ENCODE assay signal across 11 cellular contexts in the genomic region with DNA sequence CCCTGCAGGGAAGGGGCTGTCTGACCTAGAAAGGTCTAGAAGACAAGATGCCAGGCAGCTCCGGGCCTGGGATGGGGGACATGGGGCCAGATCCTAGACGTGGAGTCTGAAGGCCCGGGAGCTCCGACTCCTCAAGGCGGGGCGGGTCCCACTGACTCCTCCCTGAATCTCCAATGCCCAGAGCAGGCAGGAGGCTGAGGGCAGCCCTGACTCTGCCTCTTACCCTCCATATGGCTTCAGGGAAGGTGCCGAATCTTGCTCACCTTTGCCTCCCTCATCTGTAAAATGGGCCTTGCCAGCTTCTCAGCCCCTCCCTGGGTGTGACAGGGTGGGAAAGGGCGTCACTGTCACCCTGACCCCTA. TPM values are rescaled to one million over a fixed set of nuclear protein-coding genes. Genes with fewer than 3 reads are reported as not detected.
A peak's percentile ranks its signal among the peaks of the same experiment; 100 is the strongest.
DNase-seq lines count a peak whose midpoint lies in the region; ATAC-seq and TF ChIP-seq lines count a peak whose summit lies in the region.
"Had no signal": no experiment of that assay in that cellular context is flagged by ENCODE, and none has a peak within 500 bp of the region (broad histone marks: within the 10 kb centered on the region; RNA-seq: fewer than 3 reads in every experiment).

No MANE protein-coding gene starts in this region.

- peaks cover 21% of the 10 kb centered on the region for H3K4me1 ChIP-seq in A673 (ENCODE audit: insufficient read depth, low read length, poor library complexity, severe bottlenecking)

- H3K9me3 Mint-ChIP-seq in osteocyte (ENCODE audit: unreplicated experiment) (no peaks in the 10 kb centered on the region), endothelial cell (ENCODE audit: unreplicated experiment) (no peaks in the 10 kb centered on the region)

- peak overlapping the region; percentile 87 for H3K27ac Mint-ChIP-seq in osteocyte (ENCODE audit: unreplicated experiment)
- no peak overlapping the region for H3K27ac Mint-ChIP-seq in endothelial cell (ENCODE audit: unreplicated experiment)

- H3K27me3 Mint-ChIP-seq in osteocyte (ENCODE audit: unreplicated experiment) = no peaks in the 10 kb centered on the region
- peaks cover 16% of the 10 kb centered on the region for H3K27me3 Mint-ChIP-seq in endothelial cell (ENCODE audit: unreplicated experiment)

- DNase-seq in A673 (ENCODE audit: low spot score) (peak; percentile 55), M059J (ENCODE audit: low read depth) (peak; percentile 40), fibroblast of mammary gland (ENCODE audit: low read depth) (peak; percentile 58), osteocyte (ENCODE audit: extremely low spot score, unreplicated experiment) (no peak), NCI-H2107 treated with DMSO at 0.1 percent for 48 hours (lab: John Stamatoyannopoulos, UW; ENCODE audit: unreplicated experiment) (no peak), endothelial cell (ENCODE audit: low spot score) (no peak), NCI-H146 treated with DMSO at 0.1 percent for 48 hours (lab: John Stamatoyannopoulos, UW; ENCODE audit: unreplicated experiment) (no peak)
- DNase-seq: activated CD8-positive, alpha-beta memory T cell treated with anti-CD3 and anti-CD28 coated beads, Interleukin-2, amount 50 U/mL, for 48 hours; amygdala; NCI-H345 had no signal

- peak overlapping the region; percentile 10 for H3K27ac ChIP-seq in A673 (ENCODE audit: low read depth, low read length, poor library complexity, severe bottlenecking)

- POLR2A ChIA-PET in A673 (lab: Charles Lee; ENCODE audit: low non-redundant PET) = no interaction called here

- H3K36me3 ChIP-seq in A673 (ENCODE audit: insufficient read depth, low read length, poor library complexity, severe bottlenecking) = no peaks in the 10 kb centered on the region

- no peak for ATAC-seq in GM19397 (IDR thresholded peaks at IDR 0.05; ENCODE audit: unreplicated experiment)

- CTCF ChIA-PET in A673 (lab: Charles Lee) = no interaction called here

- no peak for TF ChIP-seq CTCF in A673 (conservative IDR thresholded peaks at IDR 0.05; ENCODE audit: low read depth, low read length)
- TF ChIP-seq CTCF in fibroblast of mammary gland (conservative IDR thresholded peaks at IDR 0.05; ENCODE audit: control insufficient read depth, insufficient read depth, low read depth, low read length) = no peak
- TF ChIP-seq CTCF in osteocyte (IDR thresholded peaks at IDR 0.05) = no peak
- TF ChIP-seq CTCF in endothelial cell (IDR thresholded peaks at IDR 0.05; ENCODE audit: unreplicated experiment) = no peak

- intact Hi-C loops in A673 (cut with micrococcal nuclease; ENCODE audit: unreplicated experiment) = no loop called here

- H3K9me3 ChIP-seq in A673 (ENCODE audit: low read depth, low read length, poor library complexity, severe bottlenecking) = no peaks in the 10 kb centered on the region

- peaks cover 85% of the 10 kb centered on the region for H3K4me1 Mint-ChIP-seq in osteocyte (ENCODE audit: unreplicated experiment)
- H3K4me1 Mint-ChIP-seq in endothelial cell (ENCODE audit: unreplicated experiment) = peaks cover 7% of the 10 kb centered on the region

- H3K36me3 Mint-ChIP-seq in osteocyte (ENCODE audit: unreplicated experiment) (peaks cover 3% of the 10 kb centered on the region), endothelial cell (ENCODE audit: low read depth, unreplicated experiment) (peaks cover 10% of the 10 kb centered on the region)

- BruUV-seq in A673 (replicated peaks; lab: Mats Ljungman, UMichigan) = no TSS peak

- no peak overlapping the region for H3K4me3 Mint-ChIP-seq in osteocyte (ENCODE audit: unreplicated experiment)
- no peak overlapping the region for H3K4me3 Mint-ChIP-seq in endothelial cell (ENCODE audit: unreplicated experiment)

- no peaks in the 10 kb centered on the region for H3K27me3 ChIP-seq in A673 (replicated peaks; ENCODE audit: insufficient read depth, low read depth, low read length, poor library complexity)

- no peak overlapping the region for H3K4me3 ChIP-seq in A673 (ENCODE audit: low read depth, low read length, poor library complexity, severe bottlenecking)
- H3K4me3 ChIP-seq in fibroblast of mammary gland (ENCODE audit: control insufficient read depth, low read depth, low read length) = no peak overlapping the region

RNA-seq across cellular contexts. Expression of gene VASN, which starts 14.8 kb away (rescaled TPM):
- total RNA-seq in A673 (2021) (5.4 and 6.6 TPM in 2 replicates), osteocyte (62.7 and 63.1 TPM in 2 replicates), endothelial cell (ENCODE audit: unreplicated experiment) (0.67 TPM)
- total RNA-seq in M059J (2014; rRNA removed; shearing (Covaris generic)) = 69.9 and 115 TPM in 2 replicates

RNA-seq across cellular contexts. Expression of gene CORO7, which starts 30.0 kb away (rescaled TPM):
- total RNA-seq in A673 (2021) (24.4 and 31.2 TPM in 2 replicates), osteocyte (35.5 and 40.1 TPM in 2 replicates), endothelial cell (ENCODE audit: unreplicated experiment) (103 TPM)
- 8.7 and 13.1 TPM in 2 replicates for total RNA-seq in M059J (2014; rRNA removed; shearing (Covaris generic))

RNA-seq across cellular contexts. Expression of gene PAM16, which starts 35.3 kb away (rescaled TPM):
- total RNA-seq in A673 (2021) (89.7 and 90.3 TPM in 2 replicates), osteocyte (21.0 and 23.7 TPM in 2 replicates), endothelial cell (ENCODE audit: unreplicated experiment) (29.5 TPM)
- 38.6 and 61.5 TPM in 2 replicates for total RNA-seq in M059J (2014; rRNA removed; shearing (Covaris generic))

RNA-seq across cellular contexts. Expression of gene DNAJA3, which starts 39.2 kb away (rescaled TPM):
- total RNA-seq in A673 (2021) = 101 and 105 TPM in 2 replicates
- 68.2 and 69.0 TPM in 2 replicates for total RNA-seq in M059J (2014; rRNA removed; shearing (Covaris generic))
- 31.1 and 33.7 TPM in 2 replicates for total RNA-seq in osteocyte
- 32.0 TPM for total RNA-seq in endothelial cell (ENCODE audit: unreplicated experiment)

Comparison
In these comparisons a context has a peak if more than half of its experiments do, and no peak if none do; other contexts are left out.
1. DNase-seq: peak in A673 (single experiment), M059J (single experiment) and fibroblast of mammary gland (single experiment); none in osteocyte (single experiment), NCI-H2107 treated with DMSO at 0.1 percent for 48 hours (single experiment), endothelial cell (single experiment) and NCI-H146 treated with DMSO at 0.1 percent for 48 hours (single experiment).